ENCODE assay signal across 34 cellular contexts in genomic region chr18:6851480-6851879, GRCh38.
"Had no signal": no experiment of that assay in that cellular context is flagged by ENCODE, and none has a peak within 500 bp of the region (broad histone marks: within the 10 kb centered on the region; RNA-seq: fewer than 3 reads in every experiment).

No MANE protein-coding gene starts in this region.

- H3K27ac ChIP-seq: adrenal gland, body of pancreas, brain microvascular endothelial cell, breast epithelium, VCaP had no signal

- H3K4me3 ChIP-seq: adrenal gland, body of pancreas, breast epithelium had no signal

- H3K27ac Mint-ChIP-seq: activated B cell treated with CpG ODN at 0.5 μM for 24 hours; activated CD4-positive, alpha-beta memory T cell treated with anti-CD3 and anti-CD28 coated beads for 36 hours; activated CD4-positive, alpha-beta T cell treated with anti-CD3 and anti-CD28 coated beads, Interleukin-2, amount 10 ng/mL, durations not matched to agents 24 days and 14 days; activated CD8-positive, alpha-beta T cell treated with anti-CD3 and anti-CD28 coated beads for 36 hours; activated naive CD4-positive, alpha-beta T cell treated with anti-CD3 and anti-CD28 coated beads for 36 hours; activated naive CD4-positive, alpha-beta T cell treated with anti-CD3 and anti-CD28 coated beads, Interleukin-2, amount 50 U/mL, for 72 hours; activated naive CD8-positive, alpha-beta T cell treated with anti-CD3 and anti-CD28 coated beads for 36 hours; activated T-cell treated with anti-CD3 and anti-CD28 coated beads, Interleukin-2, amount 50 U/mL, for 72 hours; activated T-helper 1 cell treated with anti-CD3 and anti-CD28 coated beads, Interleukin-12 subunit alpha, Interleukin-12 subunit beta, Interleukin-2, Interleukin-4 antibody, amounts not matched to agents 30 ng/mL and 10 ng/mL and 1 ng/mL, durations not matched to agents 14 hours and 24 hours and 36 hours; activated T-helper 17 cell treated with anti-CD3 and anti-CD28 coated beads, Interleukin-2, amount 50 U/mL, for 72 hours; T-helper 17 cell had no signal

- FAIRE-seq: astrocyte, TTC549 had no signal

- H3K4me1 Mint-ChIP-seq: activated B cell treated with CpG ODN at 0.5 μM for 24 hours; activated CD4-positive, alpha-beta T cell treated with anti-CD3 and anti-CD28 coated beads, Interleukin-2, amount 10 ng/mL, durations not matched to agents 24 days and 14 days; activated naive CD8-positive, alpha-beta T cell treated with anti-CD3 and anti-CD28 coated beads for 36 hours; activated T-helper 17 cell treated with anti-CD3 and anti-CD28 coated beads, Interleukin-2, amount 50 U/mL, for 72 hours; T-helper 17 cell had no signal

- DNase-seq: activated B cell treated with CpG ODN at 0.5 μM for 24 hours; activated CD4-positive, alpha-beta memory T cell treated with anti-CD3 and anti-CD28 coated beads for 36 hours; activated CD4-positive, alpha-beta T cell treated with anti-CD3 and anti-CD28 coated beads for 4 hours; activated CD4-positive, alpha-beta T cell treated with anti-CD3 and anti-CD28 coated beads, Interleukin-2, amount 10 ng/mL, durations not matched to agents 24 days and 14 days; activated CD4-positive, alpha-beta T cell treated with anti-CD3 and anti-CD28 coated beads, Interleukin-2, amount 50 U/mL, for 1 hour; activated CD4-positive, alpha-beta T cell treated with anti-CD3 and anti-CD28 coated beads, Interleukin-2, amount 50 U/mL, for 4 hours; activated CD4-positive, CD25-positive, alpha-beta regulatory T cell treated with anti-CD3 and anti-CD28 coated beads, Interleukin-2, amount 50 U/mL, for 72 hours; activated CD8-positive, alpha-beta memory T cell treated with anti-CD3 and anti-CD28 coated beads, Interleukin-2, amount 50 U/mL, for 4 hours; activated CD8-positive, alpha-beta T cell treated with anti-CD3 and anti-CD28 coated beads for 36 hours; activated effector memory CD4-positive, alpha-beta T cell treated with Interleukin-2 at 50 U/mL for 16 hours; activated gamma-delta T cell; activated naive CD4-positive, alpha-beta T cell; activated naive CD4-positive, alpha-beta T cell treated with anti-CD3 and anti-CD28 coated beads for 36 hours; activated naive CD4-positive, alpha-beta T cell treated with anti-CD3 and anti-CD28 coated beads, Interleukin-2, amount 50 U/mL, for 16 hours; activated naive CD8-positive, alpha-beta T cell treated with anti-CD3 and anti-CD28 coated beads for 36 hours; activated T-cell treated with anti-CD3 and anti-CD28 coated beads for 4 hours; activated T-cell treated with anti-CD3 and anti-CD28 coated beads, Interleukin-2, amount 50 U/mL, for 1 hour; activated T-cell treated with anti-CD3 and anti-CD28 coated beads, Interleukin-2, amount 50 U/mL, for 4 hours; activated T-cell treated with anti-CD3 and anti-CD28 coated beads, Interleukin-2, amount 50 U/mL, for 72 hours; adrenal gland; amniotic stem cell; aorta; body of pancreas; brain microvascular endothelial cell; central memory CD4-positive, alpha-beta T cell; T-helper 17 cell; T1000 had no signal

- H3K4me1 ChIP-seq: adrenal gland, body of pancreas, breast epithelium had no signal

- H3K36me3 Mint-ChIP-seq: activated CD4-positive, alpha-beta memory T cell treated with anti-CD3 and anti-CD28 coated beads for 36 hours; activated naive CD8-positive, alpha-beta T cell treated with anti-CD3 and anti-CD28 coated beads for 36 hours had no signal

- H3K4me3 Mint-ChIP-seq: activated B cell treated with CpG ODN at 0.5 μM for 24 hours; activated CD4-positive, alpha-beta memory T cell treated with anti-CD3 and anti-CD28 coated beads for 36 hours; activated CD4-positive, alpha-beta T cell treated with anti-CD3 and anti-CD28 coated beads, Interleukin-2, amount 10 ng/mL, durations not matched to agents 24 days and 14 days; activated CD8-positive, alpha-beta T cell treated with anti-CD3 and anti-CD28 coated beads for 36 hours; activated naive CD4-positive, alpha-beta T cell treated with anti-CD3 and anti-CD28 coated beads for 36 hours; activated naive CD8-positive, alpha-beta T cell treated with anti-CD3 and anti-CD28 coated beads for 36 hours; activated T-cell treated with anti-CD3 and anti-CD28 coated beads, Interleukin-2, amount 50 U/mL, for 4 hours; activated T-cell treated with anti-CD3 and anti-CD28 coated beads, Interleukin-2, amount 50 U/mL, for 72 hours; activated T-helper 1 cell treated with anti-CD3 and anti-CD28 coated beads, Interleukin-12 subunit alpha, Interleukin-12 subunit beta, Interleukin-2, Interleukin-4 antibody, amounts not matched to agents 30 ng/mL and 10 ng/mL and 1 ng/mL, durations not matched to agents 14 hours and 24 hours and 36 hours; activated T-helper 17 cell treated with anti-CD3 and anti-CD28 coated beads, Interleukin-2, amount 50 U/mL, for 72 hours; T-helper 17 cell had no signal

- H3K9me3 Mint-ChIP-seq: activated CD4-positive, alpha-beta T cell treated with anti-CD3 and anti-CD28 coated beads, Interleukin-2, amount 10 ng/mL, durations not matched to agents 24 days and 14 days; activated naive CD4-positive, alpha-beta T cell treated with anti-CD3 and anti-CD28 coated beads for 36 hours; activated T-helper 17 cell treated with anti-CD3 and anti-CD28 coated beads, Interleukin-2, amount 50 U/mL, for 72 hours had no signal

- H3K27me3 ChIP-seq: adrenal gland, body of pancreas, brain microvascular endothelial cell, breast epithelium had no signal

- H3K27me3 Mint-ChIP-seq: activated B cell treated with CpG ODN at 0.5 μM for 24 hours; activated CD4-positive, alpha-beta memory T cell treated with anti-CD3 and anti-CD28 coated beads for 36 hours; activated CD4-positive, alpha-beta T cell treated with anti-CD3 and anti-CD28 coated beads, Interleukin-2, amount 10 ng/mL, durations not matched to agents 24 days and 14 days; activated CD8-positive, alpha-beta T cell treated with anti-CD3 and anti-CD28 coated beads for 36 hours; activated naive CD8-positive, alpha-beta T cell treated with anti-CD3 and anti-CD28 coated beads for 36 hours; activated T-helper 17 cell treated with anti-CD3 and anti-CD28 coated beads, Interleukin-2, amount 50 U/mL, for 72 hours; T-helper 17 cell had no signal

- H3K9me3 ChIP-seq: adrenal gland had no signal

- H3K36me3 ChIP-seq: adrenal gland, brain microvascular endothelial cell, breast epithelium had no signal
